ENCODE assay signal across 9 cellular contexts in genomic region chr4:55184600-55185523, GRCh38. TPM values are rescaled to one million over a fixed set of nuclear protein-coding genes. Genes with fewer than 3 reads are reported as not detected.
DNase-seq lines count a peak whose midpoint lies in the region; ATAC-seq and TF ChIP-seq lines count a peak whose summit lies in the region.
"Had no signal": no experiment of that assay in that cellular context is flagged by ENCODE, and none has a peak within 500 bp of the region (broad histone marks: within the 10 kb centered on the region; RNA-seq: fewer than 3 reads in every experiment).

No MANE protein-coding gene starts in this region.

- no peak overlapping the region for H3K4me3 Mint-ChIP-seq in activated CD4-positive, alpha-beta T cell treated with anti-CD3 and anti-CD28 coated beads, Interleukin-2, amount 10 ng/mL, durations not matched to agents 24 days and 14 days

- peak overlapping the region; percentile 53 for H2BK120ac ChIP-seq in IMR-90 (ENCODE audit: low read depth, low read length)

- peak overlapping the region; percentile 25 for H2AFZ ChIP-seq in IMR-90 (replicated peaks; ENCODE audit: low read length, poor library complexity)

- peak overlapping the region; percentile 10 for H3K18ac ChIP-seq in IMR-90 (ENCODE audit: low read depth, low read length)

- H3K4me3 ChIP-seq in IMR-90 (ENCODE audit: insufficient read depth, low read depth, low read length) (no peak overlapping the region), heart left ventricle (no peak overlapping the region), aorta (ENCODE audit: low read length in 2 of 2) (no peak overlapping the region)
- H3K4me3 ChIP-seq: skin epidermis had no signal

- peak overlapping the region; percentile 74 for H3K4ac ChIP-seq in IMR-90 (ENCODE audit: low read depth, low read length)

- H3K14ac ChIP-seq in IMR-90 (replicated peaks; ENCODE audit: low read depth, low read length): peak overlapping the region; percentile 39; the same call in 1 of the 2 replicates

- H2AK5ac ChIP-seq in IMR-90 (ENCODE audit: low read depth, low read length): peak overlapping the region; percentile 63

- H3K27ac ChIP-seq in IMR-90 (ENCODE audit: insufficient read depth, low read length): peak overlapping the region; percentile 72
- H3K27ac ChIP-seq in heart left ventricle: peak overlapping the region in 7 of 12 donors; percentile 7 to 29 (median 20)
- no peak overlapping the region for H3K27ac ChIP-seq in aorta (ENCODE audit: low read depth in 1 of 2, low read length in 2 of 2)

- peak overlapping the region; percentile 59 for H2BK5ac ChIP-seq in IMR-90 (ENCODE audit: low read depth, low read length, poor library complexity, severe bottlenecking)

- peak overlapping the region; percentile 7; the same call in 1 of the 2 replicates for H3K23ac ChIP-seq in IMR-90 (ENCODE audit: low read depth, low read length)

- peak; percentile 12 for DNase-seq in GM13976 (ENCODE audit: low spot score)
- peak; percentile 66 for DNase-seq in IMR-90
- peak; percentile 65 for DNase-seq in activated CD4-positive, alpha-beta T cell treated with anti-CD3 and anti-CD28 coated beads, Interleukin-2, amount 10 ng/mL, durations not matched to agents 24 days and 14 days
- peak in 3 of 5 donors; percentile 27 to 47 (median 41) for DNase-seq in heart left ventricle
- DNase-seq in stimulated activated CD4-positive, alpha-beta T cell treated with anti-CD3 and anti-CD28 coated beads, Interleukin-4, amount 100 ng/mL, for 24 hours: peak; percentile 27
- DNase-seq in aorta: no peak
- no peak for DNase-seq in GF-D8 (lab: John Stamatoyannopoulos, UW)
- no peak for DNase-seq in A172 (ENCODE audit: low spot score)

- peak overlapping the region; percentile 49 for H4K91ac ChIP-seq in IMR-90 (ENCODE audit: insufficient read depth, low read depth, low read length)

- no peak overlapping the region for H3K9ac ChIP-seq in IMR-90 (ENCODE audit: low read depth, low read length)

- H3K27me3 ChIP-seq in IMR-90 (ENCODE audit: control insufficient read depth, insufficient read depth, low read length): no peaks in the 10 kb centered on the region
- H3K27me3 ChIP-seq in heart left ventricle: no peaks in the 10 kb centered on the region
- no peaks in the 10 kb centered on the region for H3K27me3 ChIP-seq in aorta (ENCODE audit: control insufficient read depth in 1 of 2, insufficient read depth in 2 of 2, low read length in 1 of 2)

- H4K20me1 ChIP-seq in IMR-90 (ENCODE audit: insufficient read depth, low read length): peaks cover 3% of the 10 kb centered on the region; the same call in 1 of the 2 replicates

- no peaks in the 10 kb centered on the region for H3K9me3 Mint-ChIP-seq in activated CD4-positive, alpha-beta T cell treated with anti-CD3 and anti-CD28 coated beads, Interleukin-2, amount 10 ng/mL, durations not matched to agents 24 days and 14 days

- no peak overlapping the region for H2AK9ac ChIP-seq in IMR-90 (replicated peaks; ENCODE audit: low read depth, low read length, poor library complexity)

- TF ChIP-seq CTCF in GM13976 (IDR thresholded peaks at IDR 0.05; ENCODE audit: borderline replicate concordance, control extremely low read depth, extremely low read depth, insufficient read depth, missing control alignments) (no peak), IMR-90 (conservative IDR thresholded peaks at IDR 0.05; ENCODE audit: low read depth, low read length) (no peak), heart left ventricle (IDR thresholded peaks at IDR 0.05) (peak in 6 of 12 donors; percentile 10 to 39 (median 20))

- H3K27me3 Mint-ChIP-seq in activated CD4-positive, alpha-beta T cell treated with anti-CD3 and anti-CD28 coated beads, Interleukin-2, amount 10 ng/mL, durations not matched to agents 24 days and 14 days: peaks cover 4% of the 10 kb centered on the region

- CTCF ChIA-PET in IMR-90 (lab: Yijun Ruan, JAX): interaction anchor here (0.8 to 1.9 kb wide), 8 partner anchors 9 to 214 kb away, joined by 3 to 7 read pairs (median 3); no protein-coding TSS in a partner anchor

- POLR2A ChIA-PET in IMR-90 (lab: Charles Lee; ENCODE audit: unreplicated experiment): interaction anchor here (1.4 kb wide), 1 partner anchor 14 kb away, joined by 19 read pairs; no protein-coding TSS in a partner anchor

- in situ Hi-C loops in GM13976 (cut with MboI; ENCODE audit: low sequenced_read_pairs, unreplicated experiment) (no loop called here), IMR-90 (cut with MboI; ENCODE audit: low sequenced_read_pairs) (no loop called here)

- no peaks in the 10 kb centered on the region for H3K36me3 ChIP-seq in IMR-90 (ENCODE audit: control insufficient read depth, insufficient read depth, low read length)
- H3K36me3 ChIP-seq in heart left ventricle: no peaks in the 10 kb centered on the region
- no peaks in the 10 kb centered on the region for H3K36me3 ChIP-seq in aorta (ENCODE audit: control insufficient read depth in 1 of 2, insufficient read depth in 2 of 2, low read length in 1 of 2)

- intact Hi-C loops in IMR-90 (cut with micrococcal nuclease) (no loop called here), heart left ventricle (cut with DNase I) (loop anchor here in 6 of 10 donors (5.0 to 10.0 kb wide), 5 partner anchors 127 to 180 kb away; no protein-coding TSS in a partner anchor), aorta (cut with DNase I) (no loop called here)
- intact Hi-C loops in activated CD4-positive, alpha-beta T cell treated with anti-CD3 and anti-CD28 coated beads, Interleukin-2, amount 10 ng/mL, durations not matched to agents 24 days and 14 days (cut with micrococcal nuclease): loop anchor here (2.0 to 10.0 kb wide), 2 partner anchors 136 to 370 kb away; no protein-coding TSS in a partner anchor

- H3K9me3 ChIP-seq in IMR-90 (ENCODE audit: control insufficient read depth, insufficient read depth, low read length) (no peaks in the 10 kb centered on the region), heart left ventricle (peaks cover 0 to under 1% (median 0%) of the 10 kb centered on the region in 12 donors), aorta (ENCODE audit: control insufficient read depth, low read length) (peaks cover 3% of the 10 kb centered on the region)

- peaks cover 6% of the 10 kb centered on the region for H3K4me1 ChIP-seq in IMR-90 (ENCODE audit: control insufficient read depth, insufficient read depth, low read length)
- H3K4me1 ChIP-seq in heart left ventricle: peaks cover 0 to 37% (median 19%) of the 10 kb centered on the region in 12 donors
- peaks cover 0 to 6% of the 10 kb centered on the region in 2 donors for H3K4me1 ChIP-seq in aorta (ENCODE audit: control insufficient read depth in 1 of 2, insufficient read depth in 2 of 2, low read length in 2 of 2)

- TF ChIP-seq POLR2A in IMR-90 (IDR thresholded peaks at IDR 0.05; ENCODE audit: low read depth, low read length) (no peak), heart left ventricle (IDR thresholded peaks at IDR 0.05) (no peak)

- peak overlapping the region; percentile 75; the same call in 1 of the 2 replicates for H2BK20ac ChIP-seq in IMR-90 (ENCODE audit: low read depth, low read length)

- no peaks in the 10 kb centered on the region for H3K4me1 Mint-ChIP-seq in activated CD4-positive, alpha-beta T cell treated with anti-CD3 and anti-CD28 coated beads, Interleukin-2, amount 10 ng/mL, durations not matched to agents 24 days and 14 days

- no peak overlapping the region for H3K27ac Mint-ChIP-seq in activated CD4-positive, alpha-beta T cell treated with anti-CD3 and anti-CD28 coated beads, Interleukin-2, amount 10 ng/mL, durations not matched to agents 24 days and 14 days

- peak overlapping the region; percentile 24 to 63 for H4K8ac ChIP-seq in IMR-90 (ENCODE audit: low read depth in 2 of 2, low read length in 2 of 2)

- H3K4me2 ChIP-seq in IMR-90 (ENCODE audit: low read depth, low read length): peak overlapping the region; percentile 6

- peak overlapping the region; percentile 42; the same call in 2 of the 3 replicates for H2BK15ac ChIP-seq in IMR-90 (ENCODE audit: low read depth, low read length)

- peak; percentile 31 for ATAC-seq in IMR-90 (ENCODE audit: low read depth)
- peak; percentile 53 to 72 (median 60) for ATAC-seq in heart left ventricle
- no peak for ATAC-seq in aorta (ENCODE audit: low FRiP score)

- no TSS peak for BruUV-seq in IMR-90 (replicated peaks; lab: Mats Ljungman, UMichigan)

- H4K5ac ChIP-seq in IMR-90 (ENCODE audit: low read depth, low read length): peak overlapping the region; percentile 43

- peaks cover 8% of the 10 kb centered on the region for H3K9me1 ChIP-seq in IMR-90 (ENCODE audit: insufficient read depth, low read length)

- no peaks in the 10 kb centered on the region for H3K79me1 ChIP-seq in IMR-90 (ENCODE audit: low read depth in 1 of 2, low read length in 2 of 2)

- WGBS in IMR-90 (ENCODE audit: extremely low coverage in 2 of 2, insufficient read length in 1 of 2), 2 experiments: 40% methylated on average over 1 of the region's 9 CpGs; no CpG with 5 or more reads in 1 of the 2 experiments
- WGBS in heart left ventricle, 4 donors: 64 to 75% (median 67%) methylated on average over 9 of the region's 9 CpGs
- 83 to 85% methylated on average over 9 of the region's 9 CpGs for WGBS in aorta, 2 donors

- dilution Hi-C loops in IMR-90 (cut with HindIII; ENCODE audit: low sequenced_read_pairs, unreplicated experiment): no loop called here

- no peak overlapping the region for H3K56ac ChIP-seq in IMR-90 (ENCODE audit: extremely low read depth, insufficient read depth, low read length)

- TF ChIP-seq RAD21 in IMR-90 (IDR thresholded peaks at IDR 0.05; ENCODE audit: low read length): no peak

- H3K36me3 Mint-ChIP-seq in activated CD4-positive, alpha-beta T cell treated with anti-CD3 and anti-CD28 coated beads, Interleukin-2, amount 10 ng/mL, durations not matched to agents 24 days and 14 days (ENCODE audit: low read depth): no peaks in the 10 kb centered on the region

TF ChIP-seq in IMR-90, 13 proteins besides CTCF, POLR2A, EP300 and RAD21 (continues in another document):
- TF ChIP-seq MAFK (IDR thresholded peaks at IDR 0.05; ENCODE audit: low read depth, low read length): no peak

RNA-seq across cellular contexts. Expression of gene KDR, which starts 59.5 kb away (rescaled TPM):
- total RNA-seq in IMR-90 (2012; rRNA removed): not detected in 2 replicates
- not detected in 2 replicates for polyA plus RNA-seq in IMR-90 (2012; rRNA removed)
- polyA plus RNA-seq in IMR-90 (2012; cell fraction: cytosol; rRNA removed): not detected in 2 replicates
- polyA plus RNA-seq in IMR-90 (2012; cell fraction: nucleus; rRNA removed; ENCODE audit: low replicate concordance): not detected in 2 replicates
- not detected in 2 replicates for total RNA-seq in activated CD4-positive, alpha-beta T cell treated with anti-CD3 and anti-CD28 coated beads, Interleukin-2, amount 10 ng/mL, durations not matched to agents 24 days and 14 days
- 10 to 100 TPM; 13.4 to 51.0 (median 34.5) TPM for total RNA-seq in heart left ventricle
- polyA plus RNA-seq in heart left ventricle: 10 to 100 TPM in 1 of 2 donors, 1 to 10 TPM in 1; 7.7 to 10.6 TPM
- 10 to 100 TPM; 18.8 to 42.1 TPM for total RNA-seq in aorta
- 1 to 10 TPM in 1 of 2 donors, under 1 TPM in 1; 0.46 to 1.4 TPM for polyA plus RNA-seq in aorta
- total RNA-seq in A172 (2014; rRNA removed; shearing (Covaris generic)): 0.05 and 0.22 TPM in 2 replicates

Comparison
In these comparisons a context has a peak if more than half of its experiments do, and no peak if none do; other contexts are left out.
1. DNase-seq: peak in GM13976 (single experiment), IMR-90 (single experiment), activated CD4-positive, alpha-beta T cell treated with anti-CD3 and anti-CD28 coated beads, Interleukin-2, amount 10 ng/mL, durations not matched to agents 24 days and 14 days (single experiment), heart left ventricle (3 of 5) and stimulated activated CD4-positive, alpha-beta T cell treated with anti-CD3 and anti-CD28 coated beads, Interleukin-4, amount 100 ng/mL, for 24 hours (single experiment); none in aorta (0 of 2), GF-D8 (single experiment) and A172 (single experiment).
2. H3K27ac ChIP-seq: peak in IMR-90 (single experiment) and heart left ventricle (7 of 12); none in aorta (0 of 2).
3. RNA of gene KDR, which starts 59.5 kb away (total RNA-seq): 18.8 to 42.1 TPM in aorta and 13.4 to 51.0 TPM in heart left ventricle; 0.05 to 0.22 TPM in A172, not detected in IMR-90 and not detected in activated CD4-positive, alpha-beta T cell treated with anti-CD3 and anti-CD28 coated beads, Interleukin-2, amount 10 ng/mL, durations not matched to agents 24 days and 14 days; every median in the first group is over 10 times any median in the second.
4. intact Hi-C loops: an anchor here in activated CD4-positive, alpha-beta T cell treated with anti-CD3 and anti-CD28 coated beads, Interleukin-2, amount 10 ng/mL, durations not matched to agents 24 days and 14 days (2.0 to 10.0 kb wide) and heart left ventricle (5.0 to 10.0 kb wide); none called in IMR-90 and aorta.